In the genomic region with DNA sequence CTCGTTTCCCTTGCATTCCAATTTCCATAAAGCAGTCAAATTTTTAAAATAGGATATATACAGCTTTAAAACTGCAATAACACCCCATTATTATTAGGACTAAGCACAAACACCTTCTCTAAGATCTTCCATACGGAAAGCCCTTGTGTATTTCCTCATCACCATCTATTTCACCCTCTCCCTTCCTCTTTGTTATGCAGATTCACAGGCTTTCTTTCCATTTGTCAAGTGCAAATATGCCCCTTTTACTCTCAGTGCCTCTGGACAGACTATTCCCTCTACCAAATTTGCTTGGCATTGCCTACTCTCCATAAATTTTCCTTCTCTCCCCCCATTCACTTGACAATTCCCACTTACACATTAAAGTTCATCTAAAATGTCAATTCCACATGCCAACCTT, we compare ENCODE assay signal across 28 cellular contexts.
"Had no signal": no experiment of that assay in that cellular context is flagged by ENCODE, and none has a peak within 500 bp of the region (broad histone marks: within the 10 kb centered on the region; RNA-seq: fewer than 3 reads in every experiment).

No MANE protein-coding gene starts in this region.

- H3K27ac Mint-ChIP-seq: immature natural killer cell; naive thymus-derived CD4-positive, alpha-beta T cell; natural killer cell treated with Interleukin-12 subunit alpha and Interleukin-12 subunit beta and Interleukin-15 and Interleukin-18, amount 100 ng/mL, for 72 hours; stimulated activated effector memory CD8-positive, alpha-beta T cell treated with anti-CD3 and anti-CD28 coated beads, Interleukin-12 subunit alpha, Interleukin-12 subunit beta, amount 100 ng/mL, for 72 hours; stimulated activated naive CD8-positive, alpha-beta T cell treated with anti-CD3 and anti-CD28 coated beads, Interleukin-15, Interleukin-2, amounts not matched to agents 100 ng/mL and 50 ng/mL, for 24 hours had no signal

- H3K4me1 ChIP-seq: left ventricle myocardium inferior, prostate gland, suprapubic skin, tibial artery, upper lobe of right lung had no signal

- H3K27me3 ChIP-seq: ovary, suprapubic skin, tibial artery, upper lobe of right lung had no signal

- H3K4me3 ChIP-seq: left ventricle myocardium inferior, lung, mucosa of descending colon, ovary, prostate gland, skin epidermis, suprapubic skin, thoracic aorta, tibial artery, upper lobe of right lung had no signal

- H3K4me3 Mint-ChIP-seq: immature natural killer cell; naive thymus-derived CD4-positive, alpha-beta T cell; natural killer cell treated with Interleukin-12 subunit alpha and Interleukin-12 subunit beta and Interleukin-15 and Interleukin-18, amount 100 ng/mL, for 72 hours; stimulated activated effector memory CD8-positive, alpha-beta T cell treated with anti-CD3 and anti-CD28 coated beads, Interleukin-12 subunit alpha, Interleukin-12 subunit beta, amount 100 ng/mL, for 72 hours; stimulated activated naive CD8-positive, alpha-beta T cell treated with anti-CD3 and anti-CD28 coated beads, Interleukin-15, Interleukin-2, amounts not matched to agents 100 ng/mL and 50 ng/mL, for 24 hours had no signal

- H3K9me3 Mint-ChIP-seq: immature natural killer cell; naive thymus-derived CD4-positive, alpha-beta T cell; natural killer cell treated with Interleukin-12 subunit alpha and Interleukin-12 subunit beta and Interleukin-15 and Interleukin-18, amount 100 ng/mL, for 72 hours; stimulated activated effector memory CD8-positive, alpha-beta T cell treated with anti-CD3 and anti-CD28 coated beads, Interleukin-12 subunit alpha, Interleukin-12 subunit beta, amount 100 ng/mL, for 72 hours; stimulated activated naive CD8-positive, alpha-beta T cell treated with anti-CD3 and anti-CD28 coated beads, Interleukin-15, Interleukin-2, amounts not matched to agents 100 ng/mL and 50 ng/mL, for 24 hours had no signal

- H3K27me3 Mint-ChIP-seq: naive thymus-derived CD4-positive, alpha-beta T cell; natural killer cell treated with Interleukin-12 subunit alpha and Interleukin-12 subunit beta and Interleukin-15 and Interleukin-18, amount 100 ng/mL, for 72 hours; stimulated activated naive CD8-positive, alpha-beta T cell treated with anti-CD3 and anti-CD28 coated beads, Interleukin-15, Interleukin-2, amounts not matched to agents 100 ng/mL and 50 ng/mL, for 24 hours had no signal

- H3K9me3 ChIP-seq: left ventricle myocardium inferior, mucosa of descending colon, ovary, prostate gland, suprapubic skin, thoracic aorta, tibial artery, upper lobe of right lung had no signal

- H3K36me3 ChIP-seq: ovary, prostate gland had no signal

- H3K27ac ChIP-seq: left ventricle myocardium inferior, ovary, prostate gland, skin epidermis, suprapubic skin, thoracic aorta, tibial artery, upper lobe of right lung had no signal

- DNase-seq: hippocampal formation; immature natural killer cell; kidney; left colon; left ventricle myocardium inferior; midbrain; mucosa of descending colon; naive thymus-derived CD4-positive, alpha-beta T cell; ovary; retina; right cardiac atrium; stimulated activated CD4-positive, alpha-beta T cell treated with anti-CD3 and anti-CD28 coated beads, Interleukin-12 subunit alpha, Interleukin-12 subunit beta, amount 100 ng/mL, for 4 hours; stimulated activated CD4-positive, alpha-beta T cell treated with anti-CD3 and anti-CD28 coated beads, Interleukin-15, amount 100 ng/mL, for 24 hours; stimulated activated CD4-positive, alpha-beta T cell treated with anti-CD3 and anti-CD28 coated beads, Interleukin-2, amount 100 ng/mL, for 24 hours; stimulated activated CD4-positive, alpha-beta T cell treated with anti-CD3 and anti-CD28 coated beads, Interleukin-4, amount 100 ng/mL, for 1 hour; stimulated activated naive CD4-positive, alpha-beta T cell; tibial artery; trophoblast cell; upper lobe of right lung had no signal

- H3K4me1 Mint-ChIP-seq: immature natural killer cell; naive thymus-derived CD4-positive, alpha-beta T cell; stimulated activated effector memory CD8-positive, alpha-beta T cell treated with anti-CD3 and anti-CD28 coated beads, Interleukin-12 subunit alpha, Interleukin-12 subunit beta, amount 100 ng/mL, for 72 hours had no signal

- ATAC-seq: left colon; mucosa of descending colon; naive thymus-derived CD4-positive, alpha-beta T cell; natural killer cell treated with Interleukin-12 subunit alpha and Interleukin-12 subunit beta and Interleukin-15 and Interleukin-18, amount 100 ng/mL, for 72 hours; right cardiac atrium; sciatic nerve; stimulated activated effector memory CD8-positive, alpha-beta T cell treated with anti-CD3 and anti-CD28 coated beads, Interleukin-12 subunit alpha, Interleukin-12 subunit beta, amount 100 ng/mL, for 72 hours; upper lobe of right lung had no signal
